In genomic region chr17:37744961-37745800, GRCh38 we compare ENCODE assay signal across 8 cellular contexts. TPM values are rescaled to one million over a fixed set of nuclear protein-coding genes. Genes with fewer than 3 reads are reported as not detected.
DNase-seq lines count a peak whose midpoint lies in the region; ATAC-seq, FAIRE-seq and TF ChIP-seq lines count a peak whose summit lies in the region.

TSS of gene HNF1B (minus strand) at chr17:37745059. CDS start at chr17:37744884, 175 bp downstream.

- FAIRE-seq in kidney (lab: Jason Lieb, UNC) = no peak

- CTCF ChIA-PET in CD8-positive, alpha-beta memory T cell (lab: Charles Lee) = no interaction called here

- no peak within 1 kb of the TSS for H3K27ac ChIP-seq in CD8-positive, alpha-beta memory T cell (ENCODE audit: low read depth, low read length)
- peak within 1 kb of the TSS; percentile 96 for H3K27ac ChIP-seq in kidney (ENCODE audit: low read depth in 2 of 2, low read length in 2 of 2)
- no peak within 1 kb of the TSS for H3K27ac ChIP-seq in aorta (ENCODE audit: low read depth in 1 of 2, low read length in 2 of 2)
- H3K27ac ChIP-seq in esophagus squamous epithelium = no peak within 1 kb of the TSS

- no peaks in the 10 kb centered on the region for H3K9me3 ChIP-seq in CD8-positive, alpha-beta memory T cell (ENCODE audit: low read length)
- H3K9me3 ChIP-seq in kidney (ENCODE audit: control insufficient read depth in 1 of 2, low read length in 2 of 2) (no peaks in the 10 kb centered on the region), aorta (ENCODE audit: control insufficient read depth, low read length) (no peaks in the 10 kb centered on the region), esophagus squamous epithelium (no peaks in the 10 kb centered on the region)

- ATAC-seq in GM19452 (IDR thresholded peaks at IDR 0.05; ENCODE audit: unreplicated experiment) = peak; percentile 42
- ATAC-seq in aorta (ENCODE audit: low FRiP score) = peak; percentile 44

- TF ChIP-seq CTCF in kidney (IDR thresholded peaks at IDR 0.05; ENCODE audit: borderline replicate concordance, extremely low read depth, insufficient read depth) (no peak), esophagus squamous epithelium (IDR thresholded peaks at IDR 0.05) (no peak)

- intact Hi-C loops in kidney (cut with DNase I) = no loop called here
- intact Hi-C loops in aorta (cut with DNase I) = no loop called here
- intact Hi-C loops in esophagus squamous epithelium (cut with DNase I) = no loop called here

- 4 to 6% methylated on average over 35 of the region's 35 CpGs for WGBS in aorta, 2 donors
- 14 to 24% methylated on average over 28 to 30 of the region's 35 CpGs for WGBS in esophagus squamous epithelium, 2 donors

- no peak within 1 kb of the TSS for H3K27ac Mint-ChIP-seq in CD8-positive, alpha-beta memory T cell

- POLR2A ChIA-PET in CD8-positive, alpha-beta memory T cell (lab: Charles Lee) = no interaction called here

- no peaks in the 10 kb centered on the region for H3K9me3 Mint-ChIP-seq in CD8-positive, alpha-beta memory T cell

- H3K27me3 ChIP-seq in CD8-positive, alpha-beta memory T cell (ENCODE audit: insufficient read depth, low read length, poor library complexity, severe bottlenecking) = peaks cover 51% of the 10 kb centered on the region
- H3K27me3 ChIP-seq in aorta (ENCODE audit: control insufficient read depth in 1 of 2, insufficient read depth in 2 of 2, low read length in 1 of 2) (no peaks in the 10 kb centered on the region), esophagus squamous epithelium (peaks cover 26 to 100% (median 42%) of the 10 kb centered on the region in 4 donors)

- peaks cover 0 to 1% (median 0%) of the 10 kb centered on the region in 3 donors for H3K36me3 Mint-ChIP-seq in CD8-positive, alpha-beta memory T cell

- no peak within 1 kb of the TSS for H3K4me3 ChIP-seq in CD8-positive, alpha-beta memory T cell (ENCODE audit: low read length)
- peak within 1 kb of the TSS; percentile 84 to 89 for H3K4me3 ChIP-seq in kidney (ENCODE audit: low read length in 2 of 2)
- no peak within 1 kb of the TSS for H3K4me3 ChIP-seq in aorta (ENCODE audit: low read length in 2 of 2)
- peak within 1 kb of the TSS in 2 of 4 donors; percentile 41 to 56 for H3K4me3 ChIP-seq in esophagus squamous epithelium

- H3K9ac ChIP-seq in kidney (ENCODE audit: low read length in 2 of 2) = peak within 1 kb of the TSS; percentile 85 to 94

- peak within 1 kb of the TSS; percentile 27 to 83 (median 45) for H3K4me3 Mint-ChIP-seq in CD8-positive, alpha-beta memory T cell

- H3K27me3 Mint-ChIP-seq in CD8-positive, alpha-beta memory T cell = peaks cover 52 to 81% of the 10 kb centered on the region in 2 donors

- peaks cover 19 to 40% (median 26%) of the 10 kb centered on the region in 3 donors for H3K4me1 Mint-ChIP-seq in CD8-positive, alpha-beta memory T cell

- no peaks in the 10 kb centered on the region for H3K36me3 ChIP-seq in CD8-positive, alpha-beta memory T cell (ENCODE audit: insufficient read depth, low read length)
- H3K36me3 ChIP-seq in kidney (ENCODE audit: control insufficient read depth in 1 of 2, insufficient read depth in 2 of 2, low read length in 2 of 2) (no peaks in the 10 kb centered on the region), aorta (ENCODE audit: control insufficient read depth in 1 of 2, insufficient read depth in 2 of 2, low read length in 1 of 2) (no peaks in the 10 kb centered on the region), esophagus squamous epithelium (no peaks in the 10 kb centered on the region)

- DNase-seq in CD8-positive, alpha-beta memory T cell = no peak
- DNase-seq in NOMO-1 (lab: John Stamatoyannopoulos, UW; ENCODE audit: unreplicated experiment in 2 of 2) = peak; percentile 48 to 66
- peak; percentile 86 for DNase-seq in kidney
- DNase-seq in aorta = no peak
- DNase-seq in EL = no peak
- no peak for DNase-seq in hepatic stellate cell (ENCODE audit: low spot score)
- no peak for DNase-seq in esophagus squamous epithelium (lab: John Stamatoyannopoulos, UW)

- no peak for TF ChIP-seq POLR2A in esophagus squamous epithelium (IDR thresholded peaks at IDR 0.05)

- H3K4me1 ChIP-seq in CD8-positive, alpha-beta memory T cell (ENCODE audit: insufficient read depth, low read length) = peaks cover 32% of the 10 kb centered on the region
- peaks cover 3 to 8% of the 10 kb centered on the region in 2 donors for H3K4me1 ChIP-seq in kidney (ENCODE audit: control insufficient read depth in 1 of 2, insufficient read depth in 1 of 2, low read depth in 1 of 2, low read length in 2 of 2)
- no peaks in the 10 kb centered on the region for H3K4me1 ChIP-seq in aorta (ENCODE audit: control insufficient read depth in 1 of 2, insufficient read depth in 2 of 2, low read length in 2 of 2)
- peaks cover 27 to 40% (median 30%) of the 10 kb centered on the region in 3 donors for H3K4me1 ChIP-seq in esophagus squamous epithelium

RNA-seq across cellular contexts. Expression of gene HNF1B, which starts in this region (rescaled TPM):
- under 1 TPM; 0.22 to 0.73 TPM for total RNA-seq in CD8-positive, alpha-beta memory T cell
- polyA plus RNA-seq in CD8-positive, alpha-beta memory T cell = not detected
- total RNA-seq in kidney (185 TPM), aorta (not detected), esophagus squamous epithelium (not detected)
- polyA plus RNA-seq in kidney (ENCODE audit: insufficient read depth, low read depth, low replicate concordance) (84.1 TPM), aorta (under 1 TPM in 1 of 2 donors, not detected in 1; 0.88 TPM)

Comparison
In these comparisons a context has a peak if more than half of its experiments do, and no peak if none do; other contexts are left out.
1. RNA of gene HNF1B (total RNA-seq): 185 TPM in kidney (single experiment); 0.22 to 0.73 TPM in CD8-positive, alpha-beta memory T cell, not detected in aorta and not detected in esophagus squamous epithelium; every median in the first group is over 100 times any median in the second.
2. RNA of gene HNF1B (polyA plus RNA-seq): 84.1 TPM in kidney (single experiment); 0.88 TPM in aorta and not detected in CD8-positive, alpha-beta memory T cell (single experiment); every median in the first group is over 10 times any median in the second.
3. Peak in ATAC-seq in aorta; RNA of the gene not detected or under 1 TPM.
4. DNase-seq: peak in NOMO-1 (2 of 2) and kidney (single experiment); none in CD8-positive, alpha-beta memory T cell (0 of 5), aorta (0 of 2), EL (single experiment), hepatic stellate cell (single experiment) and esophagus squamous epithelium (single experiment).
5. H3K27ac ChIP-seq: peak in kidney (2 of 2); none in CD8-positive, alpha-beta memory T cell (single experiment), aorta (0 of 2) and esophagus squamous epithelium (0 of 4).
6. H3K4me3 ChIP-seq: peak in kidney (2 of 2); none in CD8-positive, alpha-beta memory T cell (single experiment) and aorta (0 of 2).